14 cellular contexts compared by ENCODE assay signal in the genomic region with DNA sequence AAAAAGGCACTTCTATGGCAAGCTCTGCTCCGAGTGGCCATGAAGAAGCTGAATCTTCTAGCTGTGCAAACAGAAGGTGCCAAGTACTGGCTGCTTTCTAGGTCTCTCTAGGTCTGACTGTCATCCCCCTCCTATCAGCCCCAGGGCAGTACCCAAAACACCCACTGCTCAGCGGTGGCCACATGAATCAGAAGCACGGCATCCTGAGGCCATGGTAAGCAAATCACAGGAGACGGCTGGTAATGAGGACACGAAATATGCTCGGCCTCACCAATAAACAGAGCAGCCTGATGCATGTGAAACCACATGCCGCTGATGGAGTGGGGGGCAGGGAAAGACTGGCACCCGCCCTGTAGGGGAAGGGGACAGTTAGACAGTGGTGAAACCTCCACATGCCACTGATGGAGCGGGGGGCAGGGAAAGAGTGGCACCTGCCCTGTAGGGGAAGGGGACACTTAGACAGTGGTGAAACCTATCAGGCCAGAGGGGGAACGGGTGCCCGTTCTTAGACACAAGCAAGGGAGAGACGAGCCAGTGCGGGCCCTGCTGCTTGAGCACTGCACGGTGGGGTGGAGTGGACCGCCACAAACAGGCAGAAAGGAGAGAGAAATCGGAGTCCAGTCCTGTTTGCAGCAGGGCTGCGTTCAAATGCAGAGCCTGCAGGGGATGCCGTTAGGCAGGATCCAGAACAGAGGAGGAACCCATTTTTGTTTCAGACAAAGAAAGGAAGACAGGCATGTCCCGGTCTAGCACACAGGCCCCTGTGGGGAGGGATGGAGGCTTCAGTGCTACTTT. TPM values are rescaled to one million over a fixed set of nuclear protein-coding genes. Genes with fewer than 3 reads are reported as not detected.
A peak's percentile ranks its signal among the peaks of the same experiment; 100 is the strongest.
DNase-seq lines count a peak whose midpoint lies in the region; ATAC-seq and TF ChIP-seq lines count a peak whose summit lies in the region.
"Had no signal": no experiment of that assay in that cellular context is flagged by ENCODE, and none has a peak within 500 bp of the region (broad histone marks: within the 10 kb centered on the region; RNA-seq: fewer than 3 reads in every experiment).

No MANE protein-coding gene starts in this region.

- ATAC-seq in WTC11: no peak
- no peak for ATAC-seq in GM18867 (IDR thresholded peaks at IDR 0.05; ENCODE audit: unreplicated experiment)
- no peak for ATAC-seq in GM21619 (IDR thresholded peaks at IDR 0.05; ENCODE audit: unreplicated experiment)

- DNase-seq in AG09309 (ENCODE audit: low read depth) (peak; percentile 56), ELR (ENCODE audit: low read depth) (peak; percentile 83), WTC11 (ENCODE audit: low spot score) (no peak), immature natural killer cell (peak; percentile 11 to 23 (median 16)), GM13976 (ENCODE audit: low spot score) (no peak), HuH-7.5 (ENCODE audit: low spot score) (no peak)
- DNase-seq: activated naive CD8-positive, alpha-beta T cell treated with anti-CD3 and anti-CD28 coated beads, Interleukin-2, amount 10 ng/mL, durations not matched to agents 7 days and 5 days; DMS153; NCI-H2107; stimulated activated CD4-positive, alpha-beta T cell treated with anti-CD3 and anti-CD28 coated beads, Interleukin-4, amount 100 ng/mL, for 1 hour had no signal

- no peak overlapping the region for H3K4me3 Mint-ChIP-seq in WTC11
- H3K4me3 Mint-ChIP-seq in immature natural killer cell: peak overlapping the region; percentile 38 to 78 (median 49)
- H3K4me3 Mint-ChIP-seq: activated naive CD8-positive, alpha-beta T cell treated with anti-CD3 and anti-CD28 coated beads, Interleukin-2, amount 10 ng/mL, durations not matched to agents 7 days and 5 days; T-helper 1 cell treated with Interleukin-12 subunit alpha and Interleukin-12 subunit beta and Interleukin-4 antibody, amounts not matched to agents 30 μg/mL and 1 μg/mL, for 36 hours had no signal

- H3K9me3 Mint-ChIP-seq in WTC11 (no peaks in the 10 kb centered on the region), immature natural killer cell (peaks cover 0 to 1% (median 0%) of the 10 kb centered on the region in 6 donors)
- H3K9me3 Mint-ChIP-seq: activated naive CD8-positive, alpha-beta T cell treated with anti-CD3 and anti-CD28 coated beads, Interleukin-2, amount 10 ng/mL, durations not matched to agents 7 days and 5 days; T-helper 1 cell treated with Interleukin-12 subunit alpha and Interleukin-12 subunit beta and Interleukin-4 antibody, amounts not matched to agents 30 μg/mL and 1 μg/mL, for 36 hours had no signal

- POLR2A ChIA-PET in WTC11 (lab: Charles Lee): interaction anchor here (0.5 kb wide), 1 partner anchor 760 kb away, joined by 3 read pairs; no protein-coding TSS in a partner anchor

- H3K27ac Mint-ChIP-seq in WTC11: peak overlapping the region; percentile 30
- H3K27ac Mint-ChIP-seq in immature natural killer cell: peak overlapping the region; percentile 51 to 85 (median 82)
- H3K27ac Mint-ChIP-seq: activated naive CD8-positive, alpha-beta T cell treated with anti-CD3 and anti-CD28 coated beads, Interleukin-2, amount 10 ng/mL, durations not matched to agents 7 days and 5 days; T-helper 1 cell treated with Interleukin-12 subunit alpha and Interleukin-12 subunit beta and Interleukin-4 antibody, amounts not matched to agents 30 μg/mL and 1 μg/mL, for 36 hours had no signal

- TF ChIP-seq CTCF in AG09309 (IDR thresholded peaks at IDR 0.05; ENCODE audit: control insufficient read depth, insufficient read depth, low read depth, low read length, missing control alignments) (no peak), WTC11 (IDR thresholded peaks at IDR 0.05) (no peak), GM13976 (IDR thresholded peaks at IDR 0.05; ENCODE audit: borderline replicate concordance, control extremely low read depth, extremely low read depth, insufficient read depth, missing control alignments) (no peak)

- H3K27me3 Mint-ChIP-seq in WTC11 (ENCODE audit: low read depth) (no peaks in the 10 kb centered on the region), immature natural killer cell (ENCODE audit: low read depth in 3 of 3) (peaks cover 3 to 16% (median 5%) of the 10 kb centered on the region in 3 donors)
- H3K27me3 Mint-ChIP-seq: activated naive CD8-positive, alpha-beta T cell treated with anti-CD3 and anti-CD28 coated beads, Interleukin-2, amount 10 ng/mL, durations not matched to agents 7 days and 5 days had no signal

- in situ Hi-C loops in GM13976 (cut with MboI; ENCODE audit: low sequenced_read_pairs, unreplicated experiment): no loop called here

- H3K4me3 ChIP-seq in AG09309 (ENCODE audit: control insufficient read depth, low read depth, low read length): no peak overlapping the region
- H3K4me3 ChIP-seq: heart left ventricle had no signal

- CTCF ChIA-PET in WTC11 (lab: Charles Lee): interaction anchor here (0.6 to 3.1 kb wide), 12 partner anchors 9 to 291 kb away, joined by 3 to 19 read pairs (median 5); partner anchors contain the start of genes BRSK2 and MOB2

- H3K36me3 Mint-ChIP-seq in WTC11 (no peaks in the 10 kb centered on the region), immature natural killer cell (no peaks in the 10 kb centered on the region)

- H3K4me1 Mint-ChIP-seq in WTC11: peaks cover 21% of the 10 kb centered on the region
- peaks cover 84 to 97% of the 10 kb centered on the region in 2 donors for H3K4me1 Mint-ChIP-seq in immature natural killer cell

TF ChIP-seq in WTC11, 78 proteins besides CTCF, POLR2A, EP300 and RAD21:
- TF ChIP-seq ZNF512 (CRISPR knock-in tag; IDR thresholded peaks at IDR 0.05; ENCODE audit: borderline replicate concordance): no peak
- TF ChIP-seq ATF2 (CRISPR knock-in tag; IDR thresholded peaks at IDR 0.05; ENCODE audit: borderline replicate concordance, low read depth): no peak
- no peak for TF ChIP-seq TEAD1 (CRISPR knock-in tag; IDR thresholded peaks at IDR 0.05)
- no peak for TF ChIP-seq TP53 (CRISPR knock-in tag; IDR thresholded peaks at IDR 0.05)
- TF ChIP-seq, protein P1, sequence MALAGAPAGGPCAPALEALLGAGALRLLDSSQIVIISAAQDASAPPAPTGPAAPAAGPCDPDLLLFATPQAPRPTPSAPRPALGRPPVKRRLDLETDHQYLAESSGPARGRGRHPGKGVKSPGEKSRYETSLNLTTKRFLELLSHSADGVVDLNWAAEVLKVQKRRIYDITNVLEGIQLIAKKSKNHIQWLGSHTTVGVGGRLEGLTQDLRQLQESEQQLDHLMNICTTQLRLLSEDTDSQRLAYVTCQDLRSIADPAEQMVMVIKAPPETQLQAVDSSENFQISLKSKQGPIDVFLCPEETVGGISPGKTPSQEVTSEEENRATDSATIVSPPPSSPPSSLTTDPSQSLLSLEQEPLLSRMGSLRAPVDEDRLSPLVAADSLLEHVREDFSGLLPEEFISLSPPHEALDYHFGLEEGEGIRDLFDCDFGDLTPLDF (CRISPR knock-in tag; IDR thresholded peaks at IDR 0.05): no peak
- TF ChIP-seq ATF3 (CRISPR knock-in tag; conservative IDR thresholded peaks at IDR 0.05): no peak

RNA-seq across cellular contexts. Expression of gene MOB2, which starts 29.9 kb away (rescaled TPM):
- 17.7 to 23.4 TPM (median 21.7 TPM) in 3 replicates for total RNA-seq in WTC11 (2021)
- 10 to 100 TPM; 43.7 to 70.9 (median 68.8) TPM for polyA plus RNA-seq in immature natural killer cell

RNA-seq across cellular contexts. Expression of gene DUSP8, which starts 55.6 kb away (rescaled TPM):
- total RNA-seq in WTC11 (2021): 1.7 to 2.5 TPM (median 2.4 TPM) in 3 replicates
- under 1 TPM in 1 of 3 donors, not detected in 2; 0.07 TPM for polyA plus RNA-seq in immature natural killer cell

Comparison
In these comparisons a context has a peak if more than half of its experiments do, and no peak if none do; other contexts are left out.
1. DNase-seq: peak in AG09309 (single experiment), ELR (single experiment) and immature natural killer cell (3 of 3); none in WTC11 (single experiment), GM13976 (single experiment) and HuH-7.5 (single experiment).